In genomic region chr16:67392301-67393059, GRCh38 we compare ENCODE assay signal across 10 cellular contexts. TPM values are rescaled to one million over a fixed set of nuclear protein-coding genes. Genes with fewer than 3 reads are reported as not detected.
DNase-seq lines count a peak whose midpoint lies in the region; ATAC-seq and TF ChIP-seq lines count a peak whose summit lies in the region.
"Had no signal": no experiment of that assay in that cellular context is flagged by ENCODE, and none has a peak within 500 bp of the region (broad histone marks: within the 10 kb centered on the region; RNA-seq: fewer than 3 reads in every experiment).

No MANE protein-coding gene starts in this region.

- H3K4me1 ChIP-seq in BE2C (peaks cover 31% of the 10 kb centered on the region), right atrium auricular region (peaks cover 0 to 84% of the 10 kb centered on the region in 2 donors), rectal smooth muscle tissue (ENCODE audit: control insufficient read depth, insufficient read depth, low read length) (peaks cover 28% of the 10 kb centered on the region)

- no peaks in the 10 kb centered on the region for H3K27me3 ChIP-seq in BE2C
- no peaks in the 10 kb centered on the region for H3K27me3 ChIP-seq in right atrium auricular region
- no peaks in the 10 kb centered on the region for H3K27me3 ChIP-seq in rectal smooth muscle tissue (ENCODE audit: control insufficient read depth, insufficient read depth, low read length)

- CTCF ChIA-PET in RWPE1 (lab: Yijun Ruan, JAX), result interaction anchor here (0.6 kb wide), 1 partner anchor 49 kb away, joined by 6 read pairs; no protein-coding TSS in a partner anchor

- no peak overlapping the region for H3K9ac ChIP-seq in rectal smooth muscle tissue (ENCODE audit: low read length)

- peak overlapping the region; percentile 34; the same call in 1 of the 2 replicates for H3K27ac ChIP-seq in RWPE1
- peak overlapping the region; percentile 64 to 72 for H3K27ac ChIP-seq in right atrium auricular region
- H3K27ac ChIP-seq in rectal smooth muscle tissue (ENCODE audit: low read depth, low read length), result peak overlapping the region; percentile 56

- H3K4me3 ChIP-seq in BE2C (ENCODE audit: low read depth, low read length) (peak overlapping the region; percentile 70), right atrium auricular region (peak overlapping the region; percentile 28 to 61), rectal smooth muscle tissue (ENCODE audit: low read length) (peak overlapping the region; percentile 67)

- no peaks in the 10 kb centered on the region for H3K9me3 ChIP-seq in BE2C
- H3K9me3 ChIP-seq in right atrium auricular region, result no peaks in the 10 kb centered on the region

- no peak for ATAC-seq in GM21825 (IDR thresholded peaks at IDR 0.05; ENCODE audit: unreplicated experiment)
- no peak for ATAC-seq in HG03135 (IDR thresholded peaks at IDR 0.05; ENCODE audit: unreplicated experiment)

- no peak for TF ChIP-seq CTCF in BE2C (IDR thresholded peaks at IDR 0.05; ENCODE audit: low read depth, low read length)
- no peak for TF ChIP-seq CTCF in RWPE1 (conservative IDR thresholded peaks at IDR 0.05; ENCODE audit: low read depth)
- no peak for TF ChIP-seq CTCF in right atrium auricular region (IDR thresholded peaks at IDR 0.05)

- DNase-seq in BE2C (no peak), RWPE1 (ENCODE audit: low spot score) (no peak), right atrium auricular region (ENCODE audit: low spot score) (no peak), EL (no peak)
- DNase-seq in stimulated activated CD4-positive, alpha-beta T cell treated with anti-CD3 and anti-CD28 coated beads, Interleukin-1b, Interleukin-23, amount 100 ng/mL, for 48 hours, result no peak
- DNase-seq: NCI-H1417 treated with DMSO at 0.1 percent for 48 hours had no signal

- POLR2A ChIA-PET in RWPE1 (lab: Yijun Ruan, JAX; ENCODE audit: low non-redundant PET), result no interaction called here

- H3K36me3 ChIP-seq in BE2C, result no peaks in the 10 kb centered on the region
- no peaks in the 10 kb centered on the region for H3K36me3 ChIP-seq in right atrium auricular region
- H3K36me3 ChIP-seq in rectal smooth muscle tissue (ENCODE audit: control insufficient read depth, insufficient read depth, low read length), result no peaks in the 10 kb centered on the region

RNA-seq across cellular contexts. Expression of gene TPPP3, which starts 0.8 kb away (rescaled TPM):
- 28.0 TPM for polyA plus RNA-seq in BE2C (2012; ENCODE audit: insufficient read depth, insufficient read length, low read depth)
- total RNA-seq in right atrium auricular region, result 10 to 100 TPM; 24.1 to 56.4 TPM
- total RNA-seq: activated CD4-positive, alpha-beta T cell treated with anti-CD3 and anti-CD28 coated beads, Interleukin-2, amount 10 ng/mL, durations not matched to agents 24 days and 14 days had no signal

RNA-seq across cellular contexts. Expression of gene ZDHHC1, which starts 23.8 kb away (rescaled TPM):
- 4.9 TPM for polyA plus RNA-seq in BE2C (2012; ENCODE audit: insufficient read depth, insufficient read length, low read depth)
- total RNA-seq in right atrium auricular region, result 10 to 100 TPM in 1 of 2 donors, 1 to 10 TPM in 1; 8.9 to 11.8 TPM

RNA-seq across cellular contexts. Expression of gene HSD11B2, which starts 38.4 kb away (rescaled TPM):
- polyA plus RNA-seq in BE2C (2012; ENCODE audit: insufficient read depth, insufficient read length, low read depth), result 1.1 TPM
- not detected for total RNA-seq in right atrium auricular region
